In genomic region chr2:25559148-25559547, GRCh38 we compare ENCODE assay signal across 18 cellular contexts.
DNase-seq lines count a peak whose midpoint lies in the region; ATAC-seq, FAIRE-seq and TF ChIP-seq lines count a peak whose summit lies in the region.
"Had no signal": no experiment of that assay in that cellular context is flagged by ENCODE, and none has a peak within 500 bp of the region (broad histone marks: within the 10 kb centered on the region; RNA-seq: fewer than 3 reads in every experiment).

No MANE protein-coding gene starts in this region.

- TF ChIP-seq POLR2A in GM12891 (IDR thresholded peaks at IDR 0.05; ENCODE audit: low read depth, low read length) (no peak), stomach (IDR thresholded peaks at IDR 0.05) (no peak)

- H3K36me3 ChIP-seq in SK-N-SH (replicated peaks in 1 of 2; ENCODE audit: control insufficient read depth in 1 of 2, insufficient read depth in 2 of 2, low read length in 1 of 2) = no peaks in the 10 kb centered on the region
- H3K36me3 ChIP-seq in stomach = no peaks in the 10 kb centered on the region
- H3K36me3 ChIP-seq: WERI-Rb-1 had no signal

- no peak overlapping the region for H3K9ac ChIP-seq in SK-N-SH

- H3K4me3 ChIP-seq in SK-N-SH (ENCODE audit: low read depth in 2 of 2, low read length in 1 of 2) (no peak overlapping the region), stomach (no peak overlapping the region)
- H3K4me3 ChIP-seq: hepatocyte had no signal

- peak overlapping the region; percentile 98 for H3K27ac Mint-ChIP-seq in activated T-helper 1 cell treated with anti-CD3 and anti-CD28 coated beads, Interleukin-12 subunit alpha, Interleukin-12 subunit beta, Interleukin-2, Interleukin-4 antibody, amounts not matched to agents 30 ng/mL and 10 ng/mL and 1 ng/mL, durations not matched to agents 14 hours and 24 hours and 36 hours
- H3K27ac Mint-ChIP-seq in immature natural killer cell = peak overlapping the region; percentile 55 to 91 (median 76)

- POLR2A ChIA-PET in SK-N-SH (lab: Yijun Ruan, JAX) = no interaction called here

- H3K4me1 ChIP-seq in SK-N-SH (ENCODE audit: control insufficient read depth in 1 of 2, insufficient read depth in 2 of 2, low read depth in 1 of 2, low read length in 1 of 2) (peaks cover 3 to 15% of the 10 kb centered on the region in 2 experiments; a peak in 2 of 4 replicates), stomach (peaks cover 0 to 23% (median 5%) of the 10 kb centered on the region in 4 donors)

- no peak overlapping the region for H2AFZ ChIP-seq in SK-N-SH (ENCODE audit: low read depth)
- H2AFZ ChIP-seq: hepatocyte had no signal

- H3K27me3 ChIP-seq in SK-N-SH (ENCODE audit: insufficient read depth) = no peaks in the 10 kb centered on the region
- no peaks in the 10 kb centered on the region for H3K27me3 ChIP-seq in stomach
- H3K27me3 ChIP-seq: hepatocyte had no signal

- CTCF ChIA-PET in SK-N-SH (lab: Yijun Ruan, JAX) = interaction anchor here (1.3 to 1.5 kb wide), 4 partner anchors 9 to 216 kb away, joined by 3 to 5 read pairs (median 4); no protein-coding TSS in a partner anchor

- WGBS in SK-N-SH (ENCODE audit: low lambda C conversion rate) = 95% methylated on average over 10 of the region's 10 CpGs
- 94 to 97% (median 96%) methylated on average over 10 of the region's 10 CpGs for WGBS in stomach, 5 donors

- no peak for ATAC-seq in SK-N-SH treated with all-trans-retinoic acid at 6 μM for 48 hours

- TF ChIP-seq CTCF in SK-N-SH (IDR thresholded peaks at IDR 0.05) (no peak), D721Med (IDR thresholded peaks at IDR 0.05; ENCODE audit: insufficient read depth, missing control alignments) (no peak), stomach (IDR thresholded peaks at IDR 0.05) (no peak)

- intact Hi-C loops in activated T-helper 1 cell treated with anti-CD3 and anti-CD28 coated beads, Interleukin-12 subunit alpha, Interleukin-12 subunit beta, Interleukin-2, Interleukin-4 antibody, amounts not matched to agents 30 ng/mL and 10 ng/mL and 1 ng/mL, durations not matched to agents 14 hours and 24 hours and 36 hours (cut with micrococcal nuclease) = no loop called here
- intact Hi-C loops in posterior vena cava (cut with DNase I) = no loop called here
- intact Hi-C loops in stomach (cut with DNase I; ENCODE audit: low total_unique reads) = no loop called here

- peaks cover 7% of the 10 kb centered on the region for H3F3A ChIP-seq in SK-N-SH (replicated peaks; ENCODE audit: insufficient read depth)

- no peaks in the 10 kb centered on the region for H3K9me2 ChIP-seq in SK-N-SH

- no peak for TF ChIP-seq RAD21 in SK-N-SH (IDR thresholded peaks at IDR 0.05; ENCODE audit: low read length)

- H3K27ac ChIP-seq in SK-N-SH (ENCODE audit: low read depth in 2 of 2, low read length in 1 of 2) (0 out of 4 replicates have a peak overlapping the region, but pooled peaks of 1 of the 2 experiments have one; percentile 55), stomach (no peak overlapping the region)
- H3K27ac ChIP-seq: hepatocyte, WERI-Rb-1 had no signal

- H3K9me3 ChIP-seq in SK-N-SH (no peaks in the 10 kb centered on the region), stomach (no peaks in the 10 kb centered on the region)

- peaks cover 63% of the 10 kb centered on the region for H3K4me1 Mint-ChIP-seq in activated T-helper 1 cell treated with anti-CD3 and anti-CD28 coated beads, Interleukin-12 subunit alpha, Interleukin-12 subunit beta, Interleukin-2, Interleukin-4 antibody, amounts not matched to agents 30 ng/mL and 10 ng/mL and 1 ng/mL, durations not matched to agents 14 hours and 24 hours and 36 hours (ENCODE audit: low read depth)
- peaks cover 47 to 61% of the 10 kb centered on the region in 2 donors for H3K4me1 Mint-ChIP-seq in immature natural killer cell

- no peak for DNase-seq in SK-N-SH
- DNase-seq in GM12891 (ENCODE audit: insufficient read length, low spot score) = no peak
- DNase-seq in activated T-helper 1 cell treated with anti-CD3 and anti-CD28 coated beads, Interleukin-12 subunit alpha, Interleukin-12 subunit beta, Interleukin-2, Interleukin-4 antibody, amounts not matched to agents 30 ng/mL and 10 ng/mL and 1 ng/mL, durations not matched to agents 14 hours and 24 hours and 36 hours (ENCODE audit: low spot score) = no peak
- DNase-seq in immature natural killer cell = no peak
- DNase-seq in D721Med (ENCODE audit: insufficient read length, low spot score) = no peak
- no peak for DNase-seq in posterior vena cava (ENCODE audit: low spot score)
- no peak for DNase-seq in stomach
- DNase-seq: 8988T; activated CD8-positive, alpha-beta memory T cell treated with anti-CD3 and anti-CD28 coated beads, Interleukin-2, amount 50 U/mL, for 48 hours; amniotic stem cell; C1 segment of cervical spinal cord; DMS79; kidney; NCI-H1417 treated with DMSO at 0.1 percent for 48 hours; retina; WERI-Rb-1 had no signal

- no peak for TF ChIP-seq EP300 in SK-N-SH (IDR thresholded peaks at IDR 0.05; ENCODE audit: borderline replicate concordance in 1 of 2, low read depth in 1 of 2, low read length in 1 of 2)
- TF ChIP-seq EP300 in stomach (IDR thresholded peaks at IDR 0.05) = no peak

- H4K20me1 ChIP-seq in SK-N-SH (ENCODE audit: insufficient read depth) = no peaks in the 10 kb centered on the region

- H3K79me2 ChIP-seq in SK-N-SH (ENCODE audit: insufficient read depth) = no peaks in the 10 kb centered on the region
- H3K79me2 ChIP-seq: hepatocyte had no signal

- H3K4me3 Mint-ChIP-seq in activated T-helper 1 cell treated with anti-CD3 and anti-CD28 coated beads, Interleukin-12 subunit alpha, Interleukin-12 subunit beta, Interleukin-2, Interleukin-4 antibody, amounts not matched to agents 30 ng/mL and 10 ng/mL and 1 ng/mL, durations not matched to agents 14 hours and 24 hours and 36 hours = no peak overlapping the region
- peak overlapping the region in 3 of 5 donors; percentile 62 to 80 (median 71) for H3K4me3 Mint-ChIP-seq in immature natural killer cell

- H3K27me3 Mint-ChIP-seq in activated T-helper 1 cell treated with anti-CD3 and anti-CD28 coated beads, Interleukin-12 subunit alpha, Interleukin-12 subunit beta, Interleukin-2, Interleukin-4 antibody, amounts not matched to agents 30 ng/mL and 10 ng/mL and 1 ng/mL, durations not matched to agents 14 hours and 24 hours and 36 hours (ENCODE audit: insufficient read depth) = no peaks in the 10 kb centered on the region
- peaks cover 0 to 5% (median 0%) of the 10 kb centered on the region in 3 donors for H3K27me3 Mint-ChIP-seq in immature natural killer cell (ENCODE audit: low read depth in 3 of 3)

- peaks cover 18% of the 10 kb centered on the region for H3K9me3 Mint-ChIP-seq in activated T-helper 1 cell treated with anti-CD3 and anti-CD28 coated beads, Interleukin-12 subunit alpha, Interleukin-12 subunit beta, Interleukin-2, Interleukin-4 antibody, amounts not matched to agents 30 ng/mL and 10 ng/mL and 1 ng/mL, durations not matched to agents 14 hours and 24 hours and 36 hours
- H3K9me3 Mint-ChIP-seq in immature natural killer cell = no peaks in the 10 kb centered on the region

- peaks cover 33% of the 10 kb centered on the region for H3K36me3 Mint-ChIP-seq in activated T-helper 1 cell treated with anti-CD3 and anti-CD28 coated beads, Interleukin-12 subunit alpha, Interleukin-12 subunit beta, Interleukin-2, Interleukin-4 antibody, amounts not matched to agents 30 ng/mL and 10 ng/mL and 1 ng/mL, durations not matched to agents 14 hours and 24 hours and 36 hours (ENCODE audit: low read depth)
- H3K36me3 Mint-ChIP-seq in immature natural killer cell = no peaks in the 10 kb centered on the region

- H3K4me2 ChIP-seq in SK-N-SH = 0 out of 2 replicates have a peak overlapping the region, but pooled peaks have one; percentile 4
- H3K4me2 ChIP-seq: hepatocyte had no signal

- peak; percentile 31 for FAIRE-seq in GM12891 (lab: Jason Lieb, UNC)
- FAIRE-seq in D721Med (lab: Jason Lieb, UNC) = no peak
- FAIRE-seq: kidney had no signal

TF ChIP-seq in SK-N-SH, 30 proteins besides CTCF, POLR2A, EP300 and RAD21 (continues in another document):
- TF ChIP-seq TCF12 (IDR thresholded peaks at IDR 0.05) (no peak), USF2 (IDR thresholded peaks at IDR 0.05; ENCODE audit: borderline replicate concordance, low read depth, low read length) (no peak), GABPA (IDR thresholded peaks at IDR 0.05; ENCODE audit: low read depth) (no peak)

TF ChIP-seq in SK-N-SH treated with all-trans-retinoic acid at 6 μM for 48 hours, 23 proteins besides CTCF, POLR2A, EP300 and RAD21 (continues in another document):
- no peak for TF ChIP-seq PPARA (CRISPR knock-in tag; IDR thresholded peaks at IDR 0.05; ENCODE audit: borderline replicate concordance)
- no peak for TF ChIP-seq RARB (CRISPR knock-in tag; IDR thresholded peaks at IDR 0.05)
- TF ChIP-seq ARNTL (CRISPR knock-in tag; IDR thresholded peaks at IDR 0.05; ENCODE audit: borderline replicate concordance, low read depth) = no peak
- no peak for TF ChIP-seq TCF4 (CRISPR knock-in tag; IDR thresholded peaks at IDR 0.05; ENCODE audit: borderline replicate concordance)
- no peak for TF ChIP-seq TOX (CRISPR knock-in tag; IDR thresholded peaks at IDR 0.05; ENCODE audit: borderline replicate concordance)
- no peak for TF ChIP-seq ZNF8 (CRISPR knock-in tag; IDR thresholded peaks at IDR 0.05)

TF ChIP-seq in GM12891, 5 proteins besides CTCF, POLR2A, EP300 and RAD21:
- no peak for TF ChIP-seq SPI1 (IDR thresholded peaks at IDR 0.05; ENCODE audit: low read depth, low read length)
